In genomic region chr6:61887425-61887824, GRCh38 we compare ENCODE assay signal across 19 cellular contexts.
DNase-seq lines count a peak whose midpoint lies in the region; TF ChIP-seq lines count a peak whose summit lies in the region.
"Had no signal": no experiment of that assay in that cellular context is flagged by ENCODE, and none has a peak within 500 bp of the region (broad histone marks: within the 10 kb centered on the region; RNA-seq: fewer than 3 reads in every experiment).

No MANE protein-coding gene starts in this region.

- H3K27ac ChIP-seq in HEK293 (ENCODE audit: extremely low read depth, low read depth, low read length), result no peak overlapping the region
- H3K27ac ChIP-seq: lower lobe of right lung, pancreas, stomach had no signal

- 0 out of 2 replicates have a peak, but pooled peaks cover 3% of the 10 kb centered on the region for H3K4me1 ChIP-seq in HEK293 (ENCODE audit: control insufficient read depth, insufficient read depth, low read length)
- H3K4me1 ChIP-seq: lower lobe of right lung, pancreas, stomach had no signal

- POLR2A ChIA-PET in HEK293 (lab: Yijun Ruan, JAX), result no interaction called here

- H3K27ac Mint-ChIP-seq in brain (peak overlapping the region in 3 of 5 experiments; percentile 14 to 43 (median 32)), progenitor cell of endocrine pancreas (peak overlapping the region; percentile 46)
- H3K27ac Mint-ChIP-seq: activated CD4-positive, alpha-beta T cell treated with anti-CD3 and anti-CD28 coated beads, Interleukin-2, amount 10 ng/mL, durations not matched to agents 7 days and 5 days; type B pancreatic cell had no signal

- no peaks in the 10 kb centered on the region for H3K36me3 Mint-ChIP-seq in brain
- H3K36me3 Mint-ChIP-seq in progenitor cell of endocrine pancreas (ENCODE audit: insufficient read depth), result no peaks in the 10 kb centered on the region
- H3K36me3 Mint-ChIP-seq: type B pancreatic cell had no signal

- DNase-seq in NCI-H524 (lab: John Stamatoyannopoulos, UW) (peak; percentile 85 to 93), progenitor cell of endocrine pancreas (ENCODE audit: low spot score, unreplicated experiment) (no peak), RPMI8226 (no peak), DMS153 (lab: John Stamatoyannopoulos, UW) (no peak), amniotic stem cell (lab: John Stamatoyannopoulos, UW) (no peak)
- DNase-seq: activated CD4-positive, alpha-beta T cell treated with anti-CD3 and anti-CD28 coated beads, Interleukin-2, amount 10 ng/mL, durations not matched to agents 7 days and 5 days; activated CD8-positive, alpha-beta memory T cell treated with anti-CD3 and anti-CD28 coated beads, Interleukin-2, amount 50 U/mL, for 4 hours; activated gamma-delta T cell; amygdala; effector memory CD4-positive, alpha-beta T cell; head of caudate nucleus; lower lobe of right lung; naive B cell; NCI-H1694 treated with DMSO at 0.1 percent for 48 hours; pancreas; stomach had no signal

- H3K4me1 Mint-ChIP-seq in brain, result peaks cover 29% of the 10 kb centered on the region
- H3K4me1 Mint-ChIP-seq in progenitor cell of endocrine pancreas (ENCODE audit: low read depth), result peaks cover 3% of the 10 kb centered on the region
- H3K4me1 Mint-ChIP-seq: activated CD4-positive, alpha-beta T cell treated with anti-CD3 and anti-CD28 coated beads, Interleukin-2, amount 10 ng/mL, durations not matched to agents 7 days and 5 days had no signal

- H3K9me3 Mint-ChIP-seq in brain (no peaks in the 10 kb centered on the region), progenitor cell of endocrine pancreas (ENCODE audit: low read depth) (no peaks in the 10 kb centered on the region)
- H3K9me3 Mint-ChIP-seq: naive B cell, type B pancreatic cell had no signal

- no peak for TF ChIP-seq CTCF in HEK293 (tag by site-specific recombination; IDR thresholded peaks at IDR 0.05)
- no peak for TF ChIP-seq CTCF in brain (conservative IDR thresholded peaks at IDR 0.05)
- TF ChIP-seq CTCF in progenitor cell of endocrine pancreas (IDR thresholded peaks at IDR 0.05; ENCODE audit: unreplicated experiment), result no peak

- H3K36me3 ChIP-seq in HEK293 (ENCODE audit: control insufficient read depth in 2 of 2, insufficient read depth in 1 of 2, low read length in 2 of 2), result no peaks in the 10 kb centered on the region
- H3K36me3 ChIP-seq: lower lobe of right lung, pancreas, stomach had no signal

- no peak overlapping the region for H3K4me3 ChIP-seq in HEK293 (ENCODE audit: low read depth, low read length)
- H3K4me3 ChIP-seq: lower lobe of right lung, pancreas, stomach had no signal

- CTCF ChIA-PET in HEK293 (lab: Yijun Ruan, JAX), result interaction anchor here (0.9 to 1.2 kb wide), 3 partner anchors 16 to 397 kb away, joined by 3 to 6 read pairs (median 4); no protein-coding TSS in a partner anchor

- H3K9me3 ChIP-seq in HEK293 (ENCODE audit: control insufficient read depth, insufficient read depth, low read depth, low read length), result no peaks in the 10 kb centered on the region
- H3K9me3 ChIP-seq: lower lobe of right lung, pancreas, stomach had no signal

- peaks cover 3% of the 10 kb centered on the region for H3K27me3 Mint-ChIP-seq in brain
- no peaks in the 10 kb centered on the region for H3K27me3 Mint-ChIP-seq in progenitor cell of endocrine pancreas
- H3K27me3 Mint-ChIP-seq: activated CD4-positive, alpha-beta T cell treated with anti-CD3 and anti-CD28 coated beads, Interleukin-2, amount 10 ng/mL, durations not matched to agents 7 days and 5 days; naive B cell had no signal

- H3K4me3 Mint-ChIP-seq in brain (no peak overlapping the region), progenitor cell of endocrine pancreas (ENCODE audit: low read depth) (no peak overlapping the region)
- H3K4me3 Mint-ChIP-seq: activated CD4-positive, alpha-beta T cell treated with anti-CD3 and anti-CD28 coated beads, Interleukin-2, amount 10 ng/mL, durations not matched to agents 7 days and 5 days; naive B cell; type B pancreatic cell had no signal

TF ChIP-seq in HEK293, 187 proteins besides CTCF, POLR2A, EP300 and RAD21 (continues in another document):
- TF ChIP-seq YY2 (tag by site-specific recombination; IDR thresholded peaks at IDR 0.05) (no peak), ZNF114 (tag by site-specific recombination; IDR thresholded peaks at IDR 0.05) (no peak), PRDM2 (tag by site-specific recombination; IDR thresholded peaks at IDR 0.05; ENCODE audit: borderline replicate concordance) (no peak), KLF8 (tag by site-specific recombination; IDR thresholded peaks at IDR 0.05) (0 out of 2 replicates have a peak, but pooled peaks have one; percentile 26), ZNF48 (tag by site-specific recombination; IDR thresholded peaks at IDR 0.05) (no peak), ZNF335 (tag by site-specific recombination; conservative IDR thresholded peaks at IDR 0.05) (no peak), ZBTB1 (tag by site-specific recombination; IDR thresholded peaks at IDR 0.05) (no peak), ZNF645 (tag by site-specific recombination; IDR thresholded peaks at IDR 0.05) (no peak), BCL6B (tag by site-specific recombination; IDR thresholded peaks at IDR 0.05) (no peak), ZNF146 (tag by site-specific recombination; IDR thresholded peaks at IDR 0.05) (no peak), ZNF513 (tag by site-specific recombination; IDR thresholded peaks at IDR 0.05) (no peak), ZNF423 (tag by site-specific recombination; IDR thresholded peaks at IDR 0.05) (no peak)

Comparison
In these comparisons a context has a peak if more than half of its experiments do, and no peak if none do; other contexts are left out.
1. DNase-seq: peak in NCI-H524 (2 of 2); none in progenitor cell of endocrine pancreas (single experiment), RPMI8226 (single experiment), DMS153 (single experiment) and amniotic stem cell (single experiment).